2 cellular contexts compared by ENCODE assay signal in genomic region chr17:60292697-60293096, GRCh38.
TF ChIP-seq lines count a peak whose summit lies in the region.

No MANE protein-coding gene starts in this region.

TF ChIP-seq in HepG2, 621 proteins besides CTCF, POLR2A, EP300 and RAD21 (continues in another document):
- TF ChIP-seq ZBED4 (CRISPR knock-in tag; IDR thresholded peaks at IDR 0.05; ENCODE audit: borderline replicate concordance) (no peak), KAT2B (IDR thresholded peaks at IDR 0.05; ENCODE audit: borderline replicate concordance, low read depth, low read length) (no peak), TFDP1 (CRISPR knock-in tag; IDR thresholded peaks at IDR 0.05; ENCODE audit: borderline replicate concordance) (no peak), ZBTB44 (CRISPR knock-in tag; IDR thresholded peaks at IDR 0.05) (no peak), YY1 (IDR thresholded peaks at IDR 0.05; ENCODE audit: insufficient read depth, insufficient replicate concordance, low read depth, low read length) (no peak), ERF (CRISPR knock-in tag; IDR thresholded peaks at IDR 0.05) (no peak), ZNF589 (CRISPR knock-in tag; conservative IDR thresholded peaks at IDR 0.05) (no peak), RFXANK (CRISPR knock-in tag; IDR thresholded peaks at IDR 0.05) (no peak), MIER2 (CRISPR knock-in tag; IDR thresholded peaks at IDR 0.05) (no peak), CENPBD1 (CRISPR knock-in tag; IDR thresholded peaks at IDR 0.05; ENCODE audit: borderline replicate concordance, low read depth) (no peak), RCOR2 (CRISPR knock-in tag; IDR thresholded peaks at IDR 0.05) (no peak), ZNF784 (CRISPR knock-in tag; IDR thresholded peaks at IDR 0.05; ENCODE audit: borderline replicate concordance) (no peak)

TF ChIP-seq in K562, 482 proteins besides CTCF, POLR2A, EP300 and RAD21:
- no peak for TF ChIP-seq ZEB2 (IDR thresholded peaks at IDR 0.05)
- no peak for TF ChIP-seq NBN (IDR thresholded peaks at IDR 0.05; ENCODE audit: low read depth)
